23 cellular contexts compared by ENCODE assay signal in genomic region chr14:53947452-53948180, GRCh38. TPM values are rescaled to one million over a fixed set of nuclear protein-coding genes. Genes with fewer than 3 reads are reported as not detected.
A peak's percentile ranks its signal among the peaks of the same experiment; 100 is the strongest.
DNase-seq lines count a peak whose midpoint lies in the region; ATAC-seq and TF ChIP-seq lines count a peak whose summit lies in the region.
"Had no signal": no experiment of that assay in that cellular context is flagged by ENCODE, and none has a peak within 500 bp of the region (broad histone marks: within the 10 kb centered on the region; RNA-seq: fewer than 3 reads in every experiment).

No MANE protein-coding gene starts in this region.

- H3K9me3 Mint-ChIP-seq in neural progenitor cell = no peaks in the 10 kb centered on the region
- H3K9me3 Mint-ChIP-seq: activated CD4-positive, alpha-beta memory T cell treated with anti-CD3 and anti-CD28 coated beads, Interleukin-2, amount 10 ng/mL, durations not matched to agents 7 days and 5 days; activated naive CD4-positive, alpha-beta T cell treated with anti-CD3 and anti-CD28 coated beads for 36 hours; CD8-positive, alpha-beta T cell had no signal

- H3K4me1 Mint-ChIP-seq in neural progenitor cell = peaks cover 69% of the 10 kb centered on the region
- H3K4me1 Mint-ChIP-seq: activated CD4-positive, alpha-beta memory T cell treated with anti-CD3 and anti-CD28 coated beads, Interleukin-2, amount 10 ng/mL, durations not matched to agents 7 days and 5 days; immature natural killer cell had no signal

- peaks cover 26% of the 10 kb centered on the region for H3K36me3 Mint-ChIP-seq in neural progenitor cell
- H3K36me3 Mint-ChIP-seq: CD8-positive, alpha-beta T cell; immature natural killer cell had no signal

- H3K4me3 ChIP-seq in SJCRH30 (peak overlapping the region; percentile 6), neural progenitor cell (peak overlapping the region; percentile 47), upper lobe of left lung (peak overlapping the region in 1 of 4 donors; percentile 54)
- H3K4me3 ChIP-seq: MG63 had no signal

- DNase-seq in G401 (ENCODE audit: low spot score) (peak; percentile 57), SJCRH30 (peak; percentile 82 to 92), fibroblast of peridontal ligament (ENCODE audit: extremely low read depth) (peak; percentile 11), neural progenitor cell (ENCODE audit: low spot score) (no peak), upper lobe of left lung (no peak), NCI-H774 (lab: John Stamatoyannopoulos, UW) (no peak), GM10248 (ENCODE audit: extremely low spot score) (no peak)
- DNase-seq: activated CD4-positive, alpha-beta memory T cell treated with anti-CD3 and anti-CD28 coated beads, Interleukin-2, amount 10 ng/mL, durations not matched to agents 7 days and 5 days; activated naive CD4-positive, alpha-beta T cell treated with anti-CD3 and anti-CD28 coated beads for 36 hours; activated T-cell treated with anti-CD3 and anti-CD28 coated beads, Interleukin-2, amount 50 U/mL, for 1 hour; CD8-positive, alpha-beta T cell; immature natural killer cell; MG63; NCI-H1694; NCI-H226; RPMI8226; stimulated activated CD4-positive, alpha-beta T cell treated with anti-CD3 and anti-CD28 coated beads, Interleukin-2, amount 100 ng/mL, for 24 hours had no signal

- H3K27me3 ChIP-seq in SJCRH30 = no peaks in the 10 kb centered on the region
- H3K27me3 ChIP-seq in neural progenitor cell = peaks cover 88% of the 10 kb centered on the region
- H3K27me3 ChIP-seq in upper lobe of left lung = no peaks in the 10 kb centered on the region
- H3K27me3 ChIP-seq: ascending aorta, MG63, ovary had no signal

- POLR2A ChIA-PET in GM10248 (lab: Yijun Ruan, JAX) = interaction anchor here (0.6 kb wide), 1 partner anchor 407 kb away, joined by 6 read pairs; no protein-coding TSS in a partner anchor

- peaks cover 39% of the 10 kb centered on the region for H3F3A ChIP-seq in neural progenitor cell (ENCODE audit: low read depth)

- in situ Hi-C loops in G401 (cut with HindIII; ENCODE audit: low sequenced_read_pairs) = loop anchor here (25.0 kb wide), 1 partner anchor 390 kb away; no protein-coding TSS in a partner anchor

- 46 to 54% methylated on average over 11 of the region's 11 CpGs for WGBS in upper lobe of left lung, 2 donors

- H3K79me2 ChIP-seq in neural progenitor cell (ENCODE audit: low read depth) = peaks cover 15% of the 10 kb centered on the region

- H2AFZ ChIP-seq in neural progenitor cell (replicated peaks) = no peak overlapping the region

- H3K4me1 ChIP-seq in SJCRH30 (peaks cover 36% of the 10 kb centered on the region), neural progenitor cell (peaks cover 66% of the 10 kb centered on the region), upper lobe of left lung (peaks cover 0 to 15% (median 6%) of the 10 kb centered on the region in 4 donors)

- H3K9ac ChIP-seq in neural progenitor cell = no peak overlapping the region

- no peak for TF ChIP-seq CTCF in neural progenitor cell (IDR thresholded peaks at IDR 0.05)
- TF ChIP-seq CTCF in upper lobe of left lung (IDR thresholded peaks at IDR 0.05) = no peak
- no peak for TF ChIP-seq CTCF in GM10248 (IDR thresholded peaks at IDR 0.05; ENCODE audit: control extremely low read depth, extremely low read depth, low read depth, missing control alignments)

- TF ChIP-seq EP300 in upper lobe of left lung (IDR thresholded peaks at IDR 0.05) = no peak

- ATAC-seq in upper lobe of left lung (ENCODE audit: low FRiP score in 2 of 2) (no peak), GM18498 (IDR thresholded peaks at IDR 0.05; ENCODE audit: unreplicated experiment) (no peak)
- ATAC-seq: CD8-positive, alpha-beta T cell; gastrocnemius medialis had no signal

- H3K4me3 Mint-ChIP-seq in neural progenitor cell = peak overlapping the region; percentile 79
- H3K4me3 Mint-ChIP-seq: activated CD4-positive, alpha-beta memory T cell treated with anti-CD3 and anti-CD28 coated beads, Interleukin-2, amount 10 ng/mL, durations not matched to agents 7 days and 5 days; activated naive CD4-positive, alpha-beta T cell treated with anti-CD3 and anti-CD28 coated beads for 36 hours; CD8-positive, alpha-beta T cell; immature natural killer cell had no signal

- peak overlapping the region; percentile 86 for H3K4me2 ChIP-seq in neural progenitor cell

- CTCF ChIA-PET in GM10248 (lab: Yijun Ruan, JAX) = interaction anchor here (0.8 to 2.2 kb wide), 9 partner anchors 9 to 892 kb away, joined by 3 to 6 read pairs (median 3); no protein-coding TSS in a partner anchor

- H3K27ac Mint-ChIP-seq in neural progenitor cell = no peak overlapping the region
- H3K27ac Mint-ChIP-seq: activated CD4-positive, alpha-beta memory T cell treated with anti-CD3 and anti-CD28 coated beads, Interleukin-2, amount 10 ng/mL, durations not matched to agents 7 days and 5 days; activated naive CD4-positive, alpha-beta T cell treated with anti-CD3 and anti-CD28 coated beads for 36 hours; CD8-positive, alpha-beta T cell; immature natural killer cell had no signal

- H3K27me3 Mint-ChIP-seq in neural progenitor cell (ENCODE audit: insufficient read depth, low read depth) = peaks cover 37% of the 10 kb centered on the region

- H4K20me1 ChIP-seq in neural progenitor cell (ENCODE audit: low read depth) = peaks cover 48% of the 10 kb centered on the region

- TF ChIP-seq POLR2A in upper lobe of left lung (IDR thresholded peaks at IDR 0.05) = no peak

- H3K36me3 ChIP-seq in SJCRH30 (peaks cover 30% of the 10 kb centered on the region), neural progenitor cell (no peaks in the 10 kb centered on the region), upper lobe of left lung (peaks cover 0 to 8% (median 0%) of the 10 kb centered on the region in 4 donors)
- H3K36me3 ChIP-seq: gastrocnemius medialis, MG63, ovary had no signal

- peak overlapping the region; percentile 85 for H3K27ac ChIP-seq in SJCRH30
- H3K27ac ChIP-seq in neural progenitor cell = no peak overlapping the region
- no peak overlapping the region for H3K27ac ChIP-seq in upper lobe of left lung
- H3K27ac ChIP-seq: ascending aorta, coronary artery, epithelial cell of prostate, gastrocnemius medialis had no signal

- H3K9me3 ChIP-seq in SJCRH30 (replicated peaks) (no peaks in the 10 kb centered on the region), neural progenitor cell (ENCODE audit: low read depth) (no peaks in the 10 kb centered on the region), upper lobe of left lung (no peaks in the 10 kb centered on the region)
- H3K9me3 ChIP-seq: ascending aorta, gastrocnemius medialis, MG63, ovary had no signal

RNA-seq across cellular contexts. Expression of gene BMP4, which starts 9.0 kb away (rescaled TPM):
- total RNA-seq in G401 (2014; rRNA removed; shearing (Covaris generic)) = 461 and 546 TPM in 2 replicates
- 42.5 and 42.9 TPM in 2 replicates for total RNA-seq in SJCRH30 (2014; rRNA removed; shearing (Covaris generic))
- total RNA-seq in neural progenitor cell (ENCODE audit: low replicate concordance) (11.0 and 18.4 TPM in 2 replicates), upper lobe of left lung (10 to 100 TPM in 4 of 6 donors, 1 to 10 TPM in 2; 5.3 to 19.9 (median 11.3) TPM)
- total RNA-seq: activated naive CD4-positive, alpha-beta T cell treated with anti-CD3 and anti-CD28 coated beads for 36 hours; CD8-positive, alpha-beta T cell had no signal

Comparison
In these comparisons a context has a peak if more than half of its experiments do, and no peak if none do; other contexts are left out.
1. DNase-seq: peak in G401 (single experiment), SJCRH30 (2 of 2) and fibroblast of peridontal ligament (single experiment); none in neural progenitor cell (single experiment), upper lobe of left lung (0 of 2), NCI-H774 (single experiment) and GM10248 (single experiment).
2. RNA of gene BMP4, which starts 9.0 kb away (total RNA-seq): 461 to 546 TPM in G401; 42.5 to 42.9 TPM in SJCRH30, 5.3 to 19.9 TPM in upper lobe of left lung and 11.0 to 18.4 TPM in neural progenitor cell; every median in the first group is over 10 times any median in the second.